ENCODE assay signal across 11 cellular contexts in genomic region chr12:102950107-102950949, GRCh38. TPM values are rescaled to one million over a fixed set of nuclear protein-coding genes. Genes with fewer than 3 reads are reported as not detected.
DNase-seq lines count a peak whose midpoint lies in the region; ATAC-seq and TF ChIP-seq lines count a peak whose summit lies in the region.
"Had no signal": no experiment of that assay in that cellular context is flagged by ENCODE, and none has a peak within 500 bp of the region (broad histone marks: within the 10 kb centered on the region; RNA-seq: fewer than 3 reads in every experiment).

No MANE protein-coding gene starts in this region.

- peak; percentile 7 for TF ChIP-seq CTCF in GM12864 (IDR thresholded peaks at IDR 0.05; ENCODE audit: low read depth, low read length, missing control alignments)
- TF ChIP-seq CTCF in nephron progenitor cell (IDR thresholded peaks at IDR 0.05), result peak; percentile 45
- TF ChIP-seq CTCF in transverse colon (IDR thresholded peaks at IDR 0.05), result no peak

- H3K27me3 Mint-ChIP-seq in nephron progenitor cell (ENCODE audit: low read depth, poor library complexity), result peaks cover 84% of the 10 kb centered on the region

- TF ChIP-seq POLR2A in transverse colon (IDR thresholded peaks at IDR 0.05), result no peak

- peaks cover 68% of the 10 kb centered on the region for H3K27me3 ChIP-seq in transverse colon
- H3K27me3 ChIP-seq: vagina had no signal

- H3K36me3 ChIP-seq in transverse colon, result no peaks in the 10 kb centered on the region
- H3K36me3 ChIP-seq: vagina had no signal

- in situ Hi-C loops in transverse colon (cut with MboI; ENCODE audit: low pct_ligation_motif_present in 1 of 4, low pct_unique_long_range_greater_than_20kb in 1 of 4, low sequenced_read_pairs in 3 of 4), result no loop called here

- H3K4me3 ChIP-seq in GM12864 (ENCODE audit: low read depth, low read length) (no peak overlapping the region), transverse colon (no peak overlapping the region)
- H3K4me3 ChIP-seq: vagina had no signal

- DNase-seq in GM12864 (ENCODE audit: low read depth) (no peak), NCI-H1105 treated with DMSO at 0.1 percent for 48 hours (lab: John Stamatoyannopoulos, UW) (peak; percentile 91), ecto neural progenitor cell (ENCODE audit: low spot score) (peak; percentile 87), nephron progenitor cell (peak; percentile 71), transverse colon (no peak), GDM1 (lab: John Stamatoyannopoulos, UW) (no peak)
- DNase-seq: MV-4-11; stimulated activated CD4-positive, alpha-beta T cell treated with anti-CD3 and anti-CD28 coated beads, Interleukin-15, amount 100 ng/mL, for 24 hours had no signal

- peaks cover 12% of the 10 kb centered on the region for H3K4me1 Mint-ChIP-seq in nephron progenitor cell

- peaks cover 3% of the 10 kb centered on the region for H3K9me3 Mint-ChIP-seq in nephron progenitor cell

- H3K4me1 ChIP-seq in transverse colon, result no peaks in the 10 kb centered on the region
- H3K4me1 ChIP-seq: vagina had no signal

- no peak for TF ChIP-seq EP300 in transverse colon (IDR thresholded peaks at IDR 0.05; ENCODE audit: low read depth)

- WGBS in transverse colon (ENCODE audit: low coverage in 1 of 2), 2 donors, result 5 to 10% methylated on average over 11 to 36 of the region's 37 CpGs

- no peak for ATAC-seq in HG02678 (IDR thresholded peaks at IDR 0.05; ENCODE audit: unreplicated experiment)
- ATAC-seq in GM19324 (IDR thresholded peaks at IDR 0.05; ENCODE audit: low FRiP score, unreplicated experiment), result no peak

- no peak overlapping the region for H3K27ac ChIP-seq in transverse colon
- H3K27ac ChIP-seq: vagina had no signal

- no peaks in the 10 kb centered on the region for H3K36me3 Mint-ChIP-seq in nephron progenitor cell (ENCODE audit: low read depth)

- peak overlapping the region; percentile 72 for H3K4me3 Mint-ChIP-seq in nephron progenitor cell

- H3K27ac Mint-ChIP-seq in nephron progenitor cell, result no peak overlapping the region

- H3K9me3 ChIP-seq in transverse colon, result no peaks in the 10 kb centered on the region
- H3K9me3 ChIP-seq: vagina had no signal

- intact Hi-C loops in transverse colon (cut with DNase I; ENCODE audit: low total_unique reads), result no loop called here

RNA-seq across cellular contexts. Expression of gene ASCL1, which starts 7.1 kb away (rescaled TPM):
- total RNA-seq in transverse colon, result not detected
- total RNA-seq: vagina had no signal

RNA-seq across cellular contexts. Expression of gene PAH, which starts 33.3 kb away (rescaled TPM):
- not detected for total RNA-seq in transverse colon
- total RNA-seq: vagina had no signal

Comparison
In these comparisons a context has a peak if more than half of its experiments do, and no peak if none do; other contexts are left out.
1. DNase-seq: peak in NCI-H1105 treated with DMSO at 0.1 percent for 48 hours (single experiment), ecto neural progenitor cell (single experiment) and nephron progenitor cell (single experiment); none in GM12864 (single experiment), transverse colon (single experiment) and GDM1 (single experiment).
2. CTCF ChIP-seq: peak in GM12864 (single experiment) and nephron progenitor cell (single experiment); none in transverse colon (0 of 5).